Comparison of ENCODE assay signal across 12 cellular contexts in genomic region chr17:50424246-50425000, GRCh38. TPM values are rescaled to one million over a fixed set of nuclear protein-coding genes. Genes with fewer than 3 reads are reported as not detected.
DNase-seq lines count a peak whose midpoint lies in the region; ATAC-seq and TF ChIP-seq lines count a peak whose summit lies in the region.
"Had no signal": no experiment of that assay in that cellular context is flagged by ENCODE, and none has a peak within 500 bp of the region (broad histone marks: within the 10 kb centered on the region; RNA-seq: fewer than 3 reads in every experiment).

No MANE protein-coding gene starts in this region.

- H3K36me3 ChIP-seq in esophagus squamous epithelium = no peaks in the 10 kb centered on the region
- H3K36me3 ChIP-seq in psoas muscle (ENCODE audit: insufficient read depth in 1 of 2, low read depth in 1 of 2) = no peaks in the 10 kb centered on the region
- H3K36me3 ChIP-seq: ovary, suprapubic skin had no signal

- TF ChIP-seq POLR2A in esophagus squamous epithelium (IDR thresholded peaks at IDR 0.05) = no peak

- H3K36me3 Mint-ChIP-seq in CD4-positive, alpha-beta T cell (ENCODE audit: low read depth) = peaks cover 5% of the 10 kb centered on the region
- no peaks in the 10 kb centered on the region for H3K36me3 Mint-ChIP-seq in IgD-negative memory B cell
- peaks cover 11% of the 10 kb centered on the region for H3K36me3 Mint-ChIP-seq in effector memory CD8-positive, alpha-beta T cell (ENCODE audit: insufficient read depth)

- CTCF ChIA-PET in CD4-positive, alpha-beta T cell (lab: Charles Lee) = interaction anchor here (0.9 to 1.4 kb wide), 2 partner anchors 8 to 27 kb away, joined by 3 to 5 read pairs; partner anchors contain the start of gene LRRC59

- peaks cover 45% of the 10 kb centered on the region for H3K4me1 Mint-ChIP-seq in CD4-positive, alpha-beta T cell (ENCODE audit: low read depth)
- peaks cover 25 to 38% (median 26%) of the 10 kb centered on the region in 3 donors for H3K4me1 Mint-ChIP-seq in IgD-negative memory B cell
- peaks cover 17 to 25% of the 10 kb centered on the region in 2 donors for H3K4me1 Mint-ChIP-seq in effector memory CD8-positive, alpha-beta T cell (ENCODE audit: low read depth in 2 of 2)

- POLR2A ChIA-PET in CD4-positive, alpha-beta T cell (lab: Charles Lee) = interaction anchor here (3.0 kb wide), 1 partner anchor 27 kb away, joined by 21 read pairs; the partner anchor contains the start of gene LRRC59

- ATAC-seq in CD4-positive, alpha-beta T cell (ENCODE audit: poor library complexity) = no peak
- ATAC-seq in psoas muscle (no peak), GM21381 (IDR thresholded peaks at IDR 0.05; ENCODE audit: unreplicated experiment) (no peak), HG03469 (IDR thresholded peaks at IDR 0.05; ENCODE audit: unreplicated experiment) (no peak)
- no peak for ATAC-seq in effector memory CD8-positive, alpha-beta T cell (replicated peaks)

- H3K4me3 ChIP-seq in esophagus squamous epithelium (no peak overlapping the region), psoas muscle (no peak overlapping the region)
- H3K4me3 ChIP-seq: ovary had no signal

- H3K27ac ChIP-seq in CD4-positive, alpha-beta T cell (ENCODE audit: low read depth, low read length) = no peak overlapping the region
- H3K27ac ChIP-seq in esophagus squamous epithelium (peak overlapping the region in 3 of 4 donors; percentile 85 to 91 (median 90)), psoas muscle (peak overlapping the region; percentile 7)
- H3K27ac ChIP-seq: suprapubic skin had no signal

- no peaks in the 10 kb centered on the region for H3K9me3 Mint-ChIP-seq in CD4-positive, alpha-beta T cell
- peaks cover 0 to under 1% (median 0%) of the 10 kb centered on the region in 3 donors for H3K9me3 Mint-ChIP-seq in IgD-negative memory B cell
- H3K9me3 Mint-ChIP-seq in effector memory CD8-positive, alpha-beta T cell = no peaks in the 10 kb centered on the region

- intact Hi-C loops in CD4-positive, alpha-beta T cell (cut with DNase I, micrococcal nuclease) = loop anchor here in 1 of 2 experiments (2.0 to 5.0 kb wide), 2 partner anchors 26 to 133 kb away; no protein-coding TSS in a partner anchor
- intact Hi-C loops in esophagus squamous epithelium (cut with DNase I) = no loop called here
- intact Hi-C loops in psoas muscle (cut with DNase I) = no loop called here

- H3K4me1 ChIP-seq in esophagus squamous epithelium (peaks cover 23 to 82% (median 36%) of the 10 kb centered on the region in 3 donors), psoas muscle (peaks cover 29% of the 10 kb centered on the region)

- no peaks in the 10 kb centered on the region for H3K27me3 Mint-ChIP-seq in CD4-positive, alpha-beta T cell
- H3K27me3 Mint-ChIP-seq in IgD-negative memory B cell = no peaks in the 10 kb centered on the region
- no peaks in the 10 kb centered on the region for H3K27me3 Mint-ChIP-seq in effector memory CD8-positive, alpha-beta T cell
- H3K27me3 Mint-ChIP-seq: activated CD4-positive, alpha-beta T cell treated with anti-CD3 and anti-CD28 coated beads, Interleukin-2, amount 10 ng/mL, durations not matched to agents 24 days and 14 days had no signal

- no peak overlapping the region for H3K27ac Mint-ChIP-seq in CD4-positive, alpha-beta T cell
- H3K27ac Mint-ChIP-seq in IgD-negative memory B cell = peak overlapping the region; percentile 62 to 87 (median 79)
- H3K27ac Mint-ChIP-seq in effector memory CD8-positive, alpha-beta T cell = no peak overlapping the region

- H3K27me3 ChIP-seq in CD4-positive, alpha-beta T cell (ENCODE audit: control insufficient read depth, insufficient read depth, low read length) = no peaks in the 10 kb centered on the region
- H3K27me3 ChIP-seq in esophagus squamous epithelium (no peaks in the 10 kb centered on the region), psoas muscle (ENCODE audit: insufficient read depth in 3 of 3, low read length in 2 of 3) (no peaks in the 10 kb centered on the region)
- H3K27me3 ChIP-seq: ovary, suprapubic skin had no signal

- TF ChIP-seq CTCF in CD4-positive, alpha-beta T cell (IDR thresholded peaks at IDR 0.05) = no peak
- no peak for TF ChIP-seq CTCF in esophagus squamous epithelium (IDR thresholded peaks at IDR 0.05)
- TF ChIP-seq CTCF in psoas muscle (IDR thresholded peaks at IDR 0.05) = no peak

- no peak for DNase-seq in CD4-positive, alpha-beta T cell
- DNase-seq in esophagus squamous epithelium (lab: John Stamatoyannopoulos, UW) = no peak
- DNase-seq in psoas muscle = no peak
- DNase-seq in effector memory CD8-positive, alpha-beta T cell = no peak
- DNase-seq in germinal center (ENCODE audit: low spot score) = no peak
- DNase-seq: activated CD4-positive, alpha-beta T cell treated with anti-CD3 and anti-CD28 coated beads, Interleukin-2, amount 10 ng/mL, durations not matched to agents 24 days and 14 days; NCI-H1694 treated with DMSO at 0.1 percent for 48 hours had no signal

- no peaks in the 10 kb centered on the region for H3K9me3 ChIP-seq in CD4-positive, alpha-beta T cell (ENCODE audit: control insufficient read depth, low read length)
- H3K9me3 ChIP-seq in esophagus squamous epithelium (no peaks in the 10 kb centered on the region), psoas muscle (no peaks in the 10 kb centered on the region)
- H3K9me3 ChIP-seq: ovary, suprapubic skin had no signal

- 67 to 74% methylated on average over 6 to 8 of the region's 9 CpGs for WGBS in esophagus squamous epithelium, 2 donors
- WGBS in psoas muscle, 3 donors = 76 to 88% (median 85%) methylated on average over 9 of the region's 9 CpGs

- peak overlapping the region; percentile 43 for H3K4me3 Mint-ChIP-seq in CD4-positive, alpha-beta T cell
- H3K4me3 Mint-ChIP-seq in IgD-negative memory B cell = peak overlapping the region; percentile 21 to 97 (median 90)
- H3K4me3 Mint-ChIP-seq in effector memory CD8-positive, alpha-beta T cell = peak overlapping the region in 1 of 2 donors; percentile 89

RNA-seq across cellular contexts. Expression of gene ACSF2, which starts 1.6 kb away (rescaled TPM):
- total RNA-seq in CD4-positive, alpha-beta T cell = 10 to 100 TPM; 11.9 to 13.9 TPM
- polyA plus RNA-seq in IgD-negative memory B cell = 28.6 TPM
- 10 to 100 TPM in 3 of 4 donors, 1 to 10 TPM in 1; 7.0 to 26.3 (median 19.0) TPM for total RNA-seq in esophagus squamous epithelium
- 10 to 100 TPM; 14.4 to 72.3 (median 44.7) TPM for total RNA-seq in psoas muscle
- polyA plus RNA-seq in psoas muscle = 10 to 100 TPM; 17.0 to 69.7 (median 19.6) TPM

RNA-seq across cellular contexts. Expression of gene LRRC59, which starts 27.1 kb away (rescaled TPM):
- total RNA-seq in CD4-positive, alpha-beta T cell = 10 to 100 TPM; 45.1 to 51.5 TPM
- polyA plus RNA-seq in IgD-negative memory B cell = 22.6 TPM
- 100 to 1,000 TPM in 1 of 4 donors, 10 to 100 TPM in 3; 63.4 to 136 (median 77.9) TPM for total RNA-seq in esophagus squamous epithelium
- 10 to 100 TPM; 15.9 to 53.9 (median 44.7) TPM for total RNA-seq in psoas muscle
- polyA plus RNA-seq in psoas muscle = 100 to 1,000 TPM in 1 of 3 donors, 10 to 100 TPM in 2; 40.8 to 122 (median 90.2) TPM

RNA-seq across cellular contexts. Expression of gene CHAD, which starts 44.3 kb away (rescaled TPM):
- not detected for total RNA-seq in CD4-positive, alpha-beta T cell
- polyA plus RNA-seq in IgD-negative memory B cell (41.9 TPM), psoas muscle (under 1 TPM in 2 of 3 donors, not detected in 1; 0.09 to 0.42 TPM)
- total RNA-seq in esophagus squamous epithelium (under 1 TPM in 2 of 4 donors, not detected in 2; 0.19 to 0.80 TPM), psoas muscle (under 1 TPM in 3 of 4 donors, not detected in 1; 0.32 to 0.76 (median 0.44) TPM)
- total RNA-seq: activated CD4-positive, alpha-beta T cell treated with anti-CD3 and anti-CD28 coated beads, Interleukin-2, amount 10 ng/mL, durations not matched to agents 24 days and 14 days had no signal

RNA-seq across cellular contexts. Expression of gene EME1, which starts 51.4 kb away (rescaled TPM):
- total RNA-seq in CD4-positive, alpha-beta T cell = under 1 TPM; 0.36 to 0.92 TPM
- not detected for polyA plus RNA-seq in IgD-negative memory B cell
- 1 to 10 TPM in 2 of 4 donors, under 1 TPM in 2; 0.57 to 2.7 (median 1.1) TPM for total RNA-seq in esophagus squamous epithelium
- under 1 TPM in 2 of 4 donors, not detected in 2; 0.15 to 0.32 TPM for total RNA-seq in psoas muscle
- polyA plus RNA-seq in psoas muscle = under 1 TPM; 0.06 to 0.39 (median 0.29) TPM

RNA-seq across cellular contexts. Expression of gene MRPL27, which starts 51.4 kb away (rescaled TPM):
- 10 to 100 TPM; 13.7 to 14.8 TPM for total RNA-seq in CD4-positive, alpha-beta T cell
- 62.5 TPM for polyA plus RNA-seq in IgD-negative memory B cell
- total RNA-seq in esophagus squamous epithelium = 10 to 100 TPM; 58.0 to 77.7 (median 74.5) TPM
- total RNA-seq in psoas muscle = 100 to 1,000 TPM in 2 of 4 donors, 10 to 100 TPM in 2; 70.7 to 133 (median 95.3) TPM
- 100 to 1,000 TPM; 128 to 468 (median 281) TPM for polyA plus RNA-seq in psoas muscle

Comparison
In these comparisons a context has a peak if more than half of its experiments do, and no peak if none do; other contexts are left out.
1. H3K27ac Mint-ChIP-seq: peak in IgD-negative memory B cell (3 of 3); none in CD4-positive, alpha-beta T cell (single experiment) and effector memory CD8-positive, alpha-beta T cell (0 of 2).